Comparison of ENCODE assay signal across 31 cellular contexts in genomic region chr1:153860285-153860684, GRCh38.
"Had no signal": no experiment of that assay in that cellular context is flagged by ENCODE, and none has a peak within 500 bp of the region (broad histone marks: within the 10 kb centered on the region; RNA-seq: fewer than 3 reads in every experiment).

No MANE protein-coding gene starts in this region.

- H3K27me3 ChIP-seq: colonic mucosa, esophagus muscularis mucosa, foreskin keratinocyte, heart right ventricle, right atrium auricular region, sigmoid colon, testis, tibial artery had no signal

- H3K27me3 Mint-ChIP-seq: dendritic cell treated with granulocyte-macrophage colony-stimulating factor and Interleukin-4, amounts not matched to agents 40 ng/mL and 50 ng/mL, for 4 days; naive B cell; natural killer cell treated with Interleukin-12 subunit alpha and Interleukin-12 subunit beta and Interleukin-15 and Interleukin-18, amount 100 ng/mL, for 72 hours; stimulated activated memory B cell treated with anti-CD40 and anti-IgM and Interleukin-4, amounts not matched to agents 10 μg/mL and 1 μg/mL and 100 μg/mL, for 72 hours; type B pancreatic cell had no signal

- H3K4me3 ChIP-seq: colonic mucosa, esophagus muscularis mucosa, heart right ventricle, lung, mucosa of descending colon, prostate gland, right atrium auricular region, sigmoid colon, testis, tibial artery had no signal

- H3K27ac Mint-ChIP-seq: dendritic cell treated with granulocyte-macrophage colony-stimulating factor and Interleukin-4, amounts not matched to agents 40 ng/mL and 50 ng/mL, for 4 days; mesothelial cell of epicardium; natural killer cell treated with Interleukin-12 subunit alpha and Interleukin-12 subunit beta and Interleukin-15 and Interleukin-18, amount 100 ng/mL, for 72 hours; stimulated activated memory B cell treated with anti-CD40 and anti-IgM and Interleukin-4, amounts not matched to agents 10 μg/mL and 1 μg/mL and 100 μg/mL, for 72 hours; type B pancreatic cell had no signal

- H3K4me1 ChIP-seq: colonic mucosa, foreskin keratinocyte, prostate gland, right atrium auricular region, testis had no signal

- ATAC-seq: foreskin keratinocyte; heart right ventricle; left colon; left ventricle myocardium superior; mucosa of descending colon; natural killer cell treated with Interleukin-12 subunit alpha and Interleukin-12 subunit beta and Interleukin-15 and Interleukin-18, amount 100 ng/mL, for 72 hours; stimulated activated memory B cell treated with anti-CD40 and anti-IgM and Interleukin-4, amounts not matched to agents 10 μg/mL and 1 μg/mL and 100 μg/mL, for 72 hours; stimulated activated naive CD8-positive, alpha-beta T cell treated with anti-CD3 and anti-CD28 coated beads, Interleukin-15, Interleukin-2, amounts not matched to agents 100 U/mL and 50 U/mL, for 24 hours had no signal

- H3K9me3 ChIP-seq: colonic mucosa, esophagus muscularis mucosa, heart right ventricle, mucosa of descending colon, prostate gland, right atrium auricular region, sigmoid colon, testis, tibial artery had no signal

- H3K27ac ChIP-seq: colonic mucosa, esophagus muscularis mucosa, foreskin keratinocyte, heart right ventricle, prostate gland, right atrium auricular region, sigmoid colon, testis, tibial artery had no signal

- H3K4me3 Mint-ChIP-seq: dendritic cell treated with granulocyte-macrophage colony-stimulating factor and Interleukin-4, amounts not matched to agents 40 ng/mL and 50 ng/mL, for 4 days; immature natural killer cell; mesothelial cell of epicardium; natural killer cell treated with Interleukin-12 subunit alpha and Interleukin-12 subunit beta and Interleukin-15 and Interleukin-18, amount 100 ng/mL, for 72 hours; neural crest cell; stimulated activated memory B cell treated with anti-CD40 and anti-IgM and Interleukin-4, amounts not matched to agents 10 μg/mL and 1 μg/mL and 100 μg/mL, for 72 hours; type B pancreatic cell had no signal

- DNase-seq: colonic mucosa; effector memory CD4-positive, alpha-beta T cell; foreskin keratinocyte; glutamatergic neuron; heart right ventricle; hippocampal formation; immature natural killer cell; islet precursor cell; kidney glomerular epithelial cell; left colon; left ventricle myocardium superior; mesenchymal stem cell; mucosa of descending colon; naive B cell; sigmoid colon; stimulated activated CD4-positive, alpha-beta T cell treated with anti-CD3 and anti-CD28 coated beads, Interleukin-2, amount 100 ng/mL, for 24 hours; stimulated activated CD4-positive, alpha-beta T cell treated with anti-CD3 and anti-CD28 coated beads, Interleukin-4, amount 100 ng/mL, for 24 hours; stimulated activated naive CD8-positive, alpha-beta T cell treated with anti-CD3 and anti-CD28 coated beads, Interleukin-15, Interleukin-2, amounts not matched to agents 100 U/mL and 50 U/mL, for 24 hours; substantia nigra; testis; tibial artery had no signal

- H3K9me3 Mint-ChIP-seq: dendritic cell treated with granulocyte-macrophage colony-stimulating factor and Interleukin-4, amounts not matched to agents 40 ng/mL and 50 ng/mL, for 4 days; immature natural killer cell; mesothelial cell of epicardium; naive B cell; natural killer cell treated with Interleukin-12 subunit alpha and Interleukin-12 subunit beta and Interleukin-15 and Interleukin-18, amount 100 ng/mL, for 72 hours; neural crest cell; stimulated activated memory B cell treated with anti-CD40 and anti-IgM and Interleukin-4, amounts not matched to agents 10 μg/mL and 1 μg/mL and 100 μg/mL, for 72 hours; type B pancreatic cell had no signal

- H3K36me3 ChIP-seq: colonic mucosa, prostate gland, sigmoid colon had no signal
